In the genomic region with DNA sequence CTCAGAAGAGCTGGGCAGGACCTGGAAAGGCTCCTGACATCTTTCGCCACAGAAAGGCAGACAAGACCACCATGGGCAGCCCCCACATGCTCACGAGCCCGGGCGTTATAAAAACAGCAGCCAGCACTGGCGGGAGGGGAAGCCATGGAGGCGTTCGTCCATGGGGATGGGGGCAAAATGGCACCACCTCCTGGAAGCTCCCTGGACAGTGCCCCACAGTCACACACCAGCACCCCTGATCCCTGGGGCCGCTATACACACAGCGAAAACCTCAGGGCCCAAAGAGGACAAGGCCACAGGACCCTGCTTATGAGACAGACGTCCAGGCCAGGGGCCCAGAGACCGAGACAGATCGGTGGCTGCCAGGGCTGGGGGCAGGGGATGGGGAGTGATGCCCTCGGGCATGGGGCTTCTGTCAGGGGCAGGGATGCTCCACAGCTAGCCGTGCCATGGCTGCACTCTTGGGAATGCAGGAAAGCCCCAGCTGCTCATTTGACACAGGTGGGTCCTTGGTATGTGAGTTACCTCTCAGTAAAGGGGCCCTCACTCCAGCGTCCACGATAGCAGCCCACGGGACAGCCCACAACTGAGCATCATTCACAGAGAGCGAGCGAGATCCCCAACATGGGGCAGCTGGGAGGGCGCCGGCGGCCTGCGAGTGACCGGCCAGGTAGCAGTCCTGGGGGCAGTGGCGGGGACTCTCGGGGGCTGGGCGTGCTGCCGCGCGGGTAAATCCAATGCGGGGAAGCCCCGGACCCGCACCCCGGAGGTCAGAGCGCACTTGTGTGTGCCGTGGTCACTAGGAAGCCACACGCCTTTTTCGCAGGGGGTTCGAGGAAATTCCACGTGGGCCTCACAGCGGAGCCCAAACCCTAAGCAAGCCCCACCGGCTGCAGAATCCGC, we compare ENCODE assay signal across 22 cellular contexts. TPM values are rescaled to one million over a fixed set of nuclear protein-coding genes. Genes with fewer than 3 reads are reported as not detected.
"Had no signal": no experiment of that assay in that cellular context is flagged by ENCODE, and none has a peak within 500 bp of the region (broad histone marks: within the 10 kb centered on the region; RNA-seq: fewer than 3 reads in every experiment).

No MANE protein-coding gene starts in this region.

- H3K36me3 Mint-ChIP-seq: activated naive CD4-positive, alpha-beta T cell treated with anti-CD3 and anti-CD28 coated beads, Interleukin-2, amount 50 U/mL, for 72 hours; stimulated activated effector memory CD8-positive, alpha-beta T cell treated with anti-CD3 and anti-CD28 coated beads, Interleukin-12 subunit alpha, Interleukin-12 subunit beta, amount 100 ng/mL, for 72 hours had no signal

- DNase-seq: activated CD4-positive, alpha-beta T cell treated with anti-CD3 and anti-CD28 coated beads, Interleukin-2, amount 10 ng/mL, durations not matched to agents 24 days and 14 days; activated CD8-positive, alpha-beta T cell treated with anti-CD3 and anti-CD28 coated beads, Interleukin-2, amount 10 ng/mL, durations not matched to agents 7 days and 5 days; activated effector memory CD4-positive, alpha-beta T cell treated with anti-CD3 and anti-CD28 coated beads, Interleukin-2, amount 50 U/mL, for 16 hours; activated T-cell treated with anti-CD3 and anti-CD28 coated beads, Interleukin-2, amount 50 U/mL, for 48 hours; cerebellar nuclear complex; effector memory CD4-positive, alpha-beta T cell; esophagus squamous epithelium; ovary; small intestine; stimulated activated CD4-positive, alpha-beta T cell treated with anti-CD3 and anti-CD28 coated beads, Interleukin-4, amount 100 ng/mL, for 1 hour; T-helper 1 cell; thyroid gland had no signal

- H3K27me3 Mint-ChIP-seq: activated CD4-positive, alpha-beta T cell treated with anti-CD3 and anti-CD28 coated beads, Interleukin-2, amount 10 ng/mL, durations not matched to agents 24 days and 14 days had no signal

- H3K9me3 ChIP-seq: adrenal gland, breast epithelium, esophagus squamous epithelium, ovary, right lobe of liver, thyroid gland had no signal

- H3K27ac ChIP-seq: breast epithelium, neural progenitor cell, ovary, thyroid gland had no signal

- H3K27me3 ChIP-seq: adrenal gland, neural progenitor cell, ovary, right lobe of liver, thyroid gland had no signal

- H3K4me1 Mint-ChIP-seq: activated CD4-positive, alpha-beta T cell treated with anti-CD3 and anti-CD28 coated beads, Interleukin-2, amount 10 ng/mL, durations not matched to agents 24 days and 14 days had no signal

- H3K4me1 ChIP-seq: breast epithelium, neural progenitor cell, right lobe of liver, thyroid gland had no signal

- FAIRE-seq: astrocyte, islet of Langerhans, small intestine, urothelium cell line had no signal

- H3K4me3 Mint-ChIP-seq: activated CD4-positive, alpha-beta T cell treated with anti-CD3 and anti-CD28 coated beads, Interleukin-2, amount 10 ng/mL, durations not matched to agents 24 days and 14 days; activated CD8-positive, alpha-beta T cell treated with anti-CD3 and anti-CD28 coated beads, Interleukin-2, amount 10 ng/mL, durations not matched to agents 7 days and 5 days; neural progenitor cell; stimulated activated effector memory CD8-positive, alpha-beta T cell treated with anti-CD3 and anti-CD28 coated beads, Interleukin-12 subunit alpha, Interleukin-12 subunit beta, amount 100 ng/mL, for 72 hours had no signal

- H3K4me3 ChIP-seq: neural progenitor cell, ovary, thyroid gland had no signal

- ATAC-seq: stimulated activated effector memory CD8-positive, alpha-beta T cell treated with anti-CD3 and anti-CD28 coated beads, Interleukin-12 subunit alpha, Interleukin-12 subunit beta, amount 100 ng/mL, for 72 hours had no signal

- H3K27ac Mint-ChIP-seq: activated CD4-positive, alpha-beta T cell treated with anti-CD3 and anti-CD28 coated beads, Interleukin-2, amount 10 ng/mL, durations not matched to agents 24 days and 14 days; activated CD8-positive, alpha-beta T cell treated with anti-CD3 and anti-CD28 coated beads, Interleukin-2, amount 10 ng/mL, durations not matched to agents 7 days and 5 days; activated naive CD4-positive, alpha-beta T cell treated with anti-CD3 and anti-CD28 coated beads, Interleukin-2, amount 50 U/mL, for 72 hours; neural progenitor cell; stimulated activated effector memory CD8-positive, alpha-beta T cell treated with anti-CD3 and anti-CD28 coated beads, Interleukin-12 subunit alpha, Interleukin-12 subunit beta, amount 100 ng/mL, for 72 hours had no signal

- H3K9me3 Mint-ChIP-seq: activated CD4-positive, alpha-beta T cell treated with anti-CD3 and anti-CD28 coated beads, Interleukin-2, amount 10 ng/mL, durations not matched to agents 24 days and 14 days; activated naive CD4-positive, alpha-beta T cell treated with anti-CD3 and anti-CD28 coated beads, Interleukin-2, amount 50 U/mL, for 72 hours; neural progenitor cell; stimulated activated effector memory CD8-positive, alpha-beta T cell treated with anti-CD3 and anti-CD28 coated beads, Interleukin-12 subunit alpha, Interleukin-12 subunit beta, amount 100 ng/mL, for 72 hours had no signal

RNA-seq across cellular contexts. Expression of a gene that starts 6.4 kb away (rescaled TPM):
- total RNA-seq: activated CD4-positive, alpha-beta T cell treated with anti-CD3 and anti-CD28 coated beads, Interleukin-2, amount 10 ng/mL, durations not matched to agents 24 days and 14 days; activated CD8-positive, alpha-beta T cell treated with anti-CD3 and anti-CD28 coated beads, Interleukin-2, amount 10 ng/mL, durations not matched to agents 7 days and 5 days; activated naive CD4-positive, alpha-beta T cell treated with anti-CD3 and anti-CD28 coated beads, Interleukin-2, amount 50 U/mL, for 72 hours; adrenal gland; astrocyte; breast epithelium; esophagus squamous epithelium; ovary; pulmonary artery endothelial cell; right lobe of liver; thyroid gland had no signal
- polyA plus RNA-seq: adrenal gland, ovary, small intestine had no signal
